In genomic region chr14:28157289-28157869, GRCh38 we compare ENCODE assay signal across 20 cellular contexts.
DNase-seq lines count a peak whose midpoint lies in the region; ATAC-seq, FAIRE-seq and TF ChIP-seq lines count a peak whose summit lies in the region.
"Had no signal": no experiment of that assay in that cellular context is flagged by ENCODE, and none has a peak within 500 bp of the region (broad histone marks: within the 10 kb centered on the region; RNA-seq: fewer than 3 reads in every experiment).

No MANE protein-coding gene starts in this region.

- H3K36me3 ChIP-seq in heart right ventricle (no peaks in the 10 kb centered on the region), kidney (ENCODE audit: control insufficient read depth in 1 of 2, insufficient read depth in 2 of 2, low read length in 2 of 2) (no peaks in the 10 kb centered on the region), sigmoid colon (no peaks in the 10 kb centered on the region)

- CTCF ChIA-PET in activated CD4-positive, alpha-beta memory T cell treated with anti-CD3 and anti-CD28 coated beads, Interleukin-2, amount 10 ng/mL, durations not matched to agents 7 days and 5 days (lab: Charles Lee), result no interaction called here

- H3K4me1 Mint-ChIP-seq in CD14-positive monocyte, result no peaks in the 10 kb centered on the region
- H3K4me1 Mint-ChIP-seq in activated CD4-positive, alpha-beta memory T cell treated with anti-CD3 and anti-CD28 coated beads, Interleukin-2, amount 10 ng/mL, durations not matched to agents 7 days and 5 days, result no peaks in the 10 kb centered on the region
- H3K4me1 Mint-ChIP-seq: CD4-positive, alpha-beta memory T cell had no signal

- no peak overlapping the region for H3K4me3 ChIP-seq in heart right ventricle
- no peak overlapping the region for H3K4me3 ChIP-seq in kidney (ENCODE audit: low read length in 2 of 2)
- no peak overlapping the region for H3K4me3 ChIP-seq in sigmoid colon
- H3K4me3 ChIP-seq: A549, GM12878, GM23248 had no signal

- peak; percentile 64 for DNase-seq in Right ventricle myocardium inferior (ENCODE audit: missing footprints)
- DNase-seq in heart right ventricle, result no peak
- peak; percentile 38 for DNase-seq in CD14-positive monocyte (ENCODE audit: low spot score)
- peak; percentile 55 for DNase-seq in kidney
- peak; percentile 48 for DNase-seq in sigmoid colon
- no peak for DNase-seq in DMS114 treated with DMSO at 0.1 percent for 48 hours (lab: John Stamatoyannopoulos, UW; ENCODE audit: unreplicated experiment)
- DNase-seq in NCI-H446 (lab: John Stamatoyannopoulos, UW), result no peak
- no peak for DNase-seq in activated CD4-positive, alpha-beta memory T cell treated with anti-CD3 and anti-CD28 coated beads, Interleukin-2, amount 10 ng/mL, durations not matched to agents 7 days and 5 days
- DNase-seq: AML-193, DMS79 treated with DMSO at 0.1 percent for 48 hours, GM23248, HCEC 1CT had no signal

- H3K27ac ChIP-seq in heart right ventricle, result no peak overlapping the region
- no peak overlapping the region for H3K27ac ChIP-seq in kidney (ENCODE audit: low read depth in 2 of 2, low read length in 2 of 2)
- H3K27ac ChIP-seq in sigmoid colon, result no peak overlapping the region
- H3K27ac ChIP-seq: 22Rv1, A549, C4-2B, GM23248, HL-60 had no signal

- TF ChIP-seq EP300 in sigmoid colon (IDR thresholded peaks at IDR 0.05), result no peak

- peaks cover 0 to 1% (median 0%) of the 10 kb centered on the region in 3 donors for H3K27me3 Mint-ChIP-seq in CD14-positive monocyte (ENCODE audit: low read depth in 3 of 3)
- no peaks in the 10 kb centered on the region for H3K27me3 Mint-ChIP-seq in activated CD4-positive, alpha-beta memory T cell treated with anti-CD3 and anti-CD28 coated beads, Interleukin-2, amount 10 ng/mL, durations not matched to agents 7 days and 5 days
- H3K27me3 Mint-ChIP-seq: CD4-positive, alpha-beta memory T cell had no signal

- 84 to 88% methylated on average over 14 of the region's 14 CpGs for WGBS in heart right ventricle, 2 donors
- 88% methylated on average over 14 of the region's 14 CpGs for WGBS in sigmoid colon, 2 donors

- FAIRE-seq in kidney (lab: Jason Lieb, UNC), result no peak
- FAIRE-seq: A549, GM12878, GM19239, H54 had no signal

- POLR2A ChIA-PET in activated CD4-positive, alpha-beta memory T cell treated with anti-CD3 and anti-CD28 coated beads, Interleukin-2, amount 10 ng/mL, durations not matched to agents 7 days and 5 days (lab: Charles Lee), result no interaction called here

- no peaks in the 10 kb centered on the region for H3K4me1 ChIP-seq in heart right ventricle
- no peaks in the 10 kb centered on the region for H3K4me1 ChIP-seq in kidney (ENCODE audit: control insufficient read depth in 1 of 2, insufficient read depth in 1 of 2, low read depth in 1 of 2, low read length in 2 of 2)
- H3K4me1 ChIP-seq in sigmoid colon, result no peaks in the 10 kb centered on the region
- H3K4me1 ChIP-seq: A549 had no signal

- intact Hi-C loops in Right ventricle myocardium inferior (cut with DNase I), result no loop called here
- intact Hi-C loops in heart right ventricle (cut with DNase I), result no loop called here
- intact Hi-C loops in CD14-positive monocyte (cut with micrococcal nuclease), result no loop called here
- intact Hi-C loops in kidney (cut with DNase I), result no loop called here
- intact Hi-C loops in sigmoid colon (cut with DNase I), result no loop called here

- no peak overlapping the region for H3K27ac Mint-ChIP-seq in CD14-positive monocyte
- no peak overlapping the region for H3K27ac Mint-ChIP-seq in activated CD4-positive, alpha-beta memory T cell treated with anti-CD3 and anti-CD28 coated beads, Interleukin-2, amount 10 ng/mL, durations not matched to agents 7 days and 5 days
- H3K27ac Mint-ChIP-seq: CD4-positive, alpha-beta memory T cell had no signal

- peaks cover 0 to 3% (median 0%) of the 10 kb centered on the region in 11 donors for H3K9me3 ChIP-seq in heart right ventricle
- no peaks in the 10 kb centered on the region for H3K9me3 ChIP-seq in kidney (ENCODE audit: control insufficient read depth in 1 of 2, low read length in 2 of 2)
- no peaks in the 10 kb centered on the region for H3K9me3 ChIP-seq in sigmoid colon
- H3K9me3 ChIP-seq: A549 had no signal

- H3K9ac ChIP-seq in kidney (ENCODE audit: low read length in 2 of 2), result no peak overlapping the region
- H3K9ac ChIP-seq: GM23248 had no signal

- no peaks in the 10 kb centered on the region for H3K27me3 ChIP-seq in heart right ventricle
- H3K27me3 ChIP-seq in sigmoid colon, result no peaks in the 10 kb centered on the region

- TF ChIP-seq CTCF in heart right ventricle (IDR thresholded peaks at IDR 0.05) (no peak), CD14-positive monocyte (IDR thresholded peaks at IDR 0.05) (no peak), kidney (IDR thresholded peaks at IDR 0.05; ENCODE audit: borderline replicate concordance, extremely low read depth, insufficient read depth) (no peak), sigmoid colon (IDR thresholded peaks at IDR 0.05) (no peak)

- no peak for TF ChIP-seq POLR2A in sigmoid colon (IDR thresholded peaks at IDR 0.05)

- peaks cover 0 to 5% (median 0%) of the 10 kb centered on the region in 7 donors for H3K9me3 Mint-ChIP-seq in CD14-positive monocyte
- peaks cover 9% of the 10 kb centered on the region for H3K9me3 Mint-ChIP-seq in activated CD4-positive, alpha-beta memory T cell treated with anti-CD3 and anti-CD28 coated beads, Interleukin-2, amount 10 ng/mL, durations not matched to agents 7 days and 5 days

- ATAC-seq in Right ventricle myocardium inferior (no peak), heart right ventricle (no peak)
- ATAC-seq: A549, GM12878 had no signal

- no peaks in the 10 kb centered on the region for H3K36me3 Mint-ChIP-seq in CD14-positive monocyte
- no peaks in the 10 kb centered on the region for H3K36me3 Mint-ChIP-seq in activated CD4-positive, alpha-beta memory T cell treated with anti-CD3 and anti-CD28 coated beads, Interleukin-2, amount 10 ng/mL, durations not matched to agents 7 days and 5 days (ENCODE audit: low read depth)
- H3K36me3 Mint-ChIP-seq: CD4-positive, alpha-beta memory T cell had no signal

- H3K4me3 Mint-ChIP-seq in CD14-positive monocyte, result no peak overlapping the region
- H3K4me3 Mint-ChIP-seq in activated CD4-positive, alpha-beta memory T cell treated with anti-CD3 and anti-CD28 coated beads, Interleukin-2, amount 10 ng/mL, durations not matched to agents 7 days and 5 days, result no peak overlapping the region
- H3K4me3 Mint-ChIP-seq: CD4-positive, alpha-beta memory T cell had no signal

Comparison
In these comparisons a context has a peak if more than half of its experiments do, and no peak if none do; other contexts are left out.
1. DNase-seq: peak in Right ventricle myocardium inferior (single experiment), CD14-positive monocyte (single experiment), kidney (single experiment) and sigmoid colon (single experiment); none in heart right ventricle (0 of 2), DMS114 treated with DMSO at 0.1 percent for 48 hours (single experiment), NCI-H446 (0 of 2) and activated CD4-positive, alpha-beta memory T cell treated with anti-CD3 and anti-CD28 coated beads, Interleukin-2, amount 10 ng/mL, durations not matched to agents 7 days and 5 days (single experiment).